In the genomic region with DNA sequence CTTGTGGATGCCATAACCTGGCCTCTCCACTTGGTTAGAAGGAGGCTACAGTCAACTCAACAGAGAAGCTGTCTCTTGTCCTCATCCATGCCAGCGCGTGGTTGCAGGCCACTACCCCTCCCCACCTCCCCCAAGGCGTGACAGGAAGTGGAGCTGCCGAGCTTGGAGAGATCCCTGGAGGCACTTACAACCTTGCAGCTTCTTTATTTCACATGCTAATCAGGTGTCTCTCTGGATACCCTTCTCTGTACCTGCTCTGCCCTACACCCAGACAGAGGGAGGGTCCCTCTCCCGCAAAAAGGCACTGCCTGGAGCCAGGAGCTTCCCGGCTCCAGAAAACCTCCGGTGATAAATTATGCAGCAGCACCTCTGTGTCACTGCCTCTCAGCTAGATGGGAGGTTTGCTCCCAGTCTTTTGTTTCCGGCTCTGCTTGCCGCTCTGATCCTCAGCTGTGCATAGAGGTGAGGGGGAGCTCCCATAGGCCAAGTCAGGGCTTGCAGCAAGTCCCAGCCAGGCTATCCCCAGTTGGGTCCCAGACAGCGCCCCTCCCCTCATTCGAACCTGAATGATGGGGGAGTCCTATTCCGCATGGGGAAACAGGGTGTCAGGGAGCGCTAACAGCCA, we compare ENCODE assay signal across 1 cellular context.
TF ChIP-seq lines count a peak whose summit lies in the region.

No MANE protein-coding gene starts in this region.

TF ChIP-seq in SK-N-SH treated with all-trans-retinoic acid at 6 μM for 48 hours, 23 proteins besides CTCF, POLR2A, EP300 and RAD21 (continued from another document):
- TF ChIP-seq ZC3H10 (CRISPR knock-in tag; IDR thresholded peaks at IDR 0.05) (no peak), ZNF70 (CRISPR knock-in tag; IDR thresholded peaks at IDR 0.05) (no peak)
